Comparison of ENCODE assay signal across 8 cellular contexts in genomic region chr4:128286474-128287158, GRCh38. TPM values are rescaled to one million over a fixed set of nuclear protein-coding genes. Genes with fewer than 3 reads are reported as not detected.
DNase-seq lines count a peak whose midpoint lies in the region; ATAC-seq and TF ChIP-seq lines count a peak whose summit lies in the region.

No MANE protein-coding gene starts in this region.

- H3K27me3 Mint-ChIP-seq in MCF 10A (ENCODE audit: insufficient read depth, unreplicated experiment), result no peaks in the 10 kb centered on the region

- POLR2A ChIA-PET in PC-9 (lab: Charles Lee; ENCODE audit: unreplicated experiment), result interaction anchor here (0.6 to 1.1 kb wide), 5 partner anchors 15 to 141 kb away, joined by 10 to 20 read pairs (median 12); no protein-coding TSS in a partner anchor
- POLR2A ChIA-PET in MCF 10A (lab: Yijun Ruan, JAX), result interaction anchor here (0.6 to 6.0 kb wide), 24 partner anchors 10 to 807 kb away, joined by 3 to 115 read pairs (median 8); partner anchors contain the start of genes ABHD18, JADE1, MFSD8 and SCLT1

- H3K36me3 Mint-ChIP-seq in MCF 10A (ENCODE audit: insufficient read depth, unreplicated experiment), result peaks cover 14% of the 10 kb centered on the region

- no peak for TF ChIP-seq EP300 in suprapubic skin (IDR thresholded peaks at IDR 0.05)

- H3K27ac Mint-ChIP-seq in MCF 10A (ENCODE audit: low read depth, unreplicated experiment), result peak overlapping the region; percentile 83

- H3K79me2 ChIP-seq in PC-9 (ENCODE audit: low read depth), result peaks cover 54% of the 10 kb centered on the region

- H3K9me3 Mint-ChIP-seq in MCF 10A (ENCODE audit: unreplicated experiment), result peaks cover 7% of the 10 kb centered on the region

- CTCF ChIA-PET in PC-9 (lab: Charles Lee), result no interaction called here
- CTCF ChIA-PET in MCF 10A (lab: Yijun Ruan, JAX), result interaction anchor here (0.6 to 2.2 kb wide), 12 partner anchors 10 to 523 kb away, joined by 3 to 7 read pairs (median 4); no protein-coding TSS in a partner anchor

- DNase-seq in AG08395 (ENCODE audit: low spot score) (peak; percentile 46), PC-9 (peak; percentile 21 to 45), MCF 10A (ENCODE audit: unreplicated experiment) (peak; percentile 55), right lobe of liver (no peak), suprapubic skin (ENCODE audit: low spot score in 2 of 2) (no peak)

- peak overlapping the region; percentile 87 for H3K4me2 ChIP-seq in PC-9

- peak overlapping the region; percentile 88 for H3K4me3 ChIP-seq in GM12875 (ENCODE audit: low read depth, low read length)
- peak overlapping the region; percentile 87 for H3K4me3 ChIP-seq in PC-9
- H3K4me3 ChIP-seq in right lobe of liver, result peak overlapping the region; percentile 69 to 82 (median 74)
- H3K4me3 ChIP-seq in suprapubic skin, result peak overlapping the region; percentile 80

- H3K4me3 Mint-ChIP-seq in MCF 10A (ENCODE audit: unreplicated experiment), result peak overlapping the region; percentile 77

- H3K36me3 ChIP-seq in PC-9 (ENCODE audit: low read depth), result peaks cover 15% of the 10 kb centered on the region
- H3K36me3 ChIP-seq in right lobe of liver, result no peaks in the 10 kb centered on the region
- H3K36me3 ChIP-seq in suprapubic skin, result no peaks in the 10 kb centered on the region

- no peaks in the 10 kb centered on the region; the same call in 1 of the 2 replicates for H3K9me2 ChIP-seq in PC-9 (ENCODE audit: insufficient read depth)

- H3K4me1 ChIP-seq in PC-9 (replicated peaks; ENCODE audit: insufficient read depth), result peaks cover 28% of the 10 kb centered on the region
- peaks cover 0 to 30% (median 8%) of the 10 kb centered on the region in 4 donors for H3K4me1 ChIP-seq in right lobe of liver
- peaks cover 64% of the 10 kb centered on the region for H3K4me1 ChIP-seq in suprapubic skin

- intact Hi-C loops in PC-9 (cut with micrococcal nuclease; ENCODE audit: unreplicated experiment), result loop anchor here (1.0 to 5.0 kb wide), 5 partner anchors 44 to 523 kb away; partner anchors contain the start of genes JADE1 and LARP1B
- intact Hi-C loops in MCF 10A (cut with micrococcal nuclease), result loop anchor here (1.0 to 10.0 kb wide), 7 partner anchors 46 to 526 kb away; partner anchors contain the start of gene LARP1B
- intact Hi-C loops in right lobe of liver (cut with DNase I), result no loop called here

- TF ChIP-seq POLR2A in right lobe of liver (IDR thresholded peaks at IDR 0.05) (no peak), suprapubic skin (IDR thresholded peaks at IDR 0.05) (no peak)

- no peak for TF ChIP-seq CTCF in GM12875 (IDR thresholded peaks at IDR 0.05; ENCODE audit: borderline replicate concordance, insufficient read depth, low read depth, low read length)
- TF ChIP-seq CTCF in PC-9 (conservative IDR thresholded peaks at IDR 0.05), result no peak
- no peak for TF ChIP-seq CTCF in MCF 10A (IDR thresholded peaks at IDR 0.05; ENCODE audit: unreplicated experiment)
- TF ChIP-seq CTCF in right lobe of liver (IDR thresholded peaks at IDR 0.05), result no peak
- no peak for TF ChIP-seq CTCF in suprapubic skin (IDR thresholded peaks at IDR 0.05)

- H3K27ac ChIP-seq in PC-9 (peak overlapping the region; percentile 88), right lobe of liver (peak overlapping the region; percentile 57 to 87 (median 65)), suprapubic skin (peak overlapping the region; percentile 92)

- no peaks in the 10 kb centered on the region for H3K9me3 ChIP-seq in PC-9 (ENCODE audit: insufficient read depth, low read depth)
- no peaks in the 10 kb centered on the region for H3K9me3 ChIP-seq in right lobe of liver
- no peaks in the 10 kb centered on the region for H3K9me3 ChIP-seq in suprapubic skin

- no peaks in the 10 kb centered on the region for H4K20me1 ChIP-seq in PC-9 (ENCODE audit: insufficient read depth)

- 0% methylated on average over 14 of the region's 14 CpGs for WGBS in right lobe of liver (ENCODE audit: insufficient coverage, low coverage, low lambda C conversion rate, missing lambda C conversion rate)
- 1% methylated on average over 14 of the region's 14 CpGs for WGBS in suprapubic skin

- H2AFZ ChIP-seq in PC-9, result peak overlapping the region; percentile 75

- peaks cover 24% of the 10 kb centered on the region for H3K4me1 Mint-ChIP-seq in MCF 10A (ENCODE audit: insufficient read depth, unreplicated experiment)

- H3F3A ChIP-seq in PC-9 (ENCODE audit: insufficient read depth, low read depth), result 0 out of 2 replicates have a peak, but pooled peaks cover 3% of the 10 kb centered on the region

- TSS peak; percentile 30 for BruUV-seq in PC-9 (replicated peaks; lab: Mats Ljungman, UMichigan)
- TSS peak; percentile 38 for BruUV-seq in MCF 10A (replicated peaks; lab: Mats Ljungman, UMichigan)

- no peaks in the 10 kb centered on the region for H3K27me3 ChIP-seq in PC-9 (ENCODE audit: insufficient read depth, low read depth)
- H3K27me3 ChIP-seq in right lobe of liver, result no peaks in the 10 kb centered on the region
- H3K27me3 ChIP-seq in suprapubic skin, result no peaks in the 10 kb centered on the region

- ATAC-seq in HG03135 (IDR thresholded peaks at IDR 0.05; ENCODE audit: unreplicated experiment) (peak; percentile 16), right lobe of liver (peak in 1 of 4 donors; percentile 5), GM21737 (IDR thresholded peaks at IDR 0.05; ENCODE audit: unreplicated experiment) (no peak)

RNA-seq across cellular contexts. Expression of gene PGRMC2, which starts 1.0 kb away (rescaled TPM):
- total RNA-seq in PC-9 (2021), result 51.7 and 105 TPM in 2 replicates
- total RNA-seq in MCF 10A (2022), result 54.3 and 68.5 TPM in 2 replicates
- 100 to 1,000 TPM in 1 of 6 experiments, 10 to 100 TPM in 5; 54.3 to 129 (median 65.7) TPM for total RNA-seq in right lobe of liver
- 10 to 100 TPM; 47.6 to 68.3 (median 55.2) TPM for total RNA-seq in suprapubic skin

Comparison
In these comparisons a context has a peak if more than half of its experiments do, and no peak if none do; other contexts are left out.
1. DNase-seq: peak in AG08395 (single experiment), PC-9 (2 of 2) and MCF 10A (single experiment); none in right lobe of liver (0 of 3) and suprapubic skin (0 of 2).
2. intact Hi-C loops: an anchor here in PC-9 (1.0 to 5.0 kb wide) and MCF 10A (1.0 to 10.0 kb wide); none called in right lobe of liver.
3. Peak in every context shown above with its lines, with median percentiles within 50 percentile points of each other: H3K4me3 ChIP-seq and H3K27ac ChIP-seq.